18 cellular contexts compared by ENCODE assay signal in the genomic region with DNA sequence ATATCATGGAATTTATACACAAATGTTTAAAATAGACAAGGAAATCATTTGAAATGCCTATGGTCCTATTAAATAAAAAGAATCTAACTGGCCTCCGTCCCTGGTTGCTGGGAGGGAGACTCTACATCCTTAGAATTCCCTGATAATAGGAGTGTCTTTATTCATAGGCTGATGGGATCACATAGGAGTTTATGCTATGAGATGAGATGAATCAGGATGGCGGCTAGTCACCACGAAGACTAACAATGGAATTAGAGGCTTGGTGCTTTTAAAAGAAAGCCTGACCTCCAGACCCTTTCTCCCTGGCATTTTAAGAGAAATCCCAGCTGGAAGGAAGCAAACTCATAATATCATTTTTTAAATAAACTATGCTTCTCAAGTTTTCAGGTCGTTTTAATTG.
A peak's percentile ranks its signal among the peaks of the same experiment; 100 is the strongest.
DNase-seq lines count a peak whose midpoint lies in the region; ATAC-seq, FAIRE-seq and TF ChIP-seq lines count a peak whose summit lies in the region.
"Had no signal": no experiment of that assay in that cellular context is flagged by ENCODE, and none has a peak within 500 bp of the region (broad histone marks: within the 10 kb centered on the region; RNA-seq: fewer than 3 reads in every experiment).

No MANE protein-coding gene starts in this region.

- H3K27me3 ChIP-seq in astrocyte (ENCODE audit: insufficient read depth, low read length) (no peaks in the 10 kb centered on the region), SK-N-SH (ENCODE audit: insufficient read depth) (no peaks in the 10 kb centered on the region)

- DNase-seq in HCEC 1CT (peak; percentile 25), astrocyte (ENCODE audit: low read depth) (peak; percentile 48), myocyte (ENCODE audit: low read depth) (peak; percentile 79), NOMO-1 (lab: John Stamatoyannopoulos, UW; ENCODE audit: unreplicated experiment in 2 of 2) (no peak), CD1c-positive myeloid dendritic cell (ENCODE audit: extremely low spot score) (no peak), SK-N-SH (no peak)
- DNase-seq in activated CD4-positive, alpha-beta T cell treated with anti-CD3 and anti-CD28 coated beads for 36 hours: no peak
- DNase-seq: Calu3; CD4-positive, alpha-beta memory T cell; H7; NCI-H187; NCI-H2107; NCI-H510A; NCI-H748 treated with DMSO at 0.1 percent for 48 hours; NK-92 treated with Interleukin-12 subunit alpha and Interleukin-12 subunit beta, amount 100 ng/mL, for 24 hours had no signal

- H3K27ac ChIP-seq in 22Rv1 (peak overlapping the region; percentile 96), astrocyte (ENCODE audit: low read depth, low read length) (no peak overlapping the region), SK-N-SH (ENCODE audit: low read depth in 2 of 2, low read length in 1 of 2) (no peak overlapping the region)

- H3K9me3 ChIP-seq in astrocyte (ENCODE audit: insufficient read depth, low read depth, low read length) (no peaks in the 10 kb centered on the region), SK-N-SH (no peaks in the 10 kb centered on the region)

- no peaks in the 10 kb centered on the region for H3K9me2 ChIP-seq in SK-N-SH

- CTCF ChIA-PET in SK-N-SH (lab: Yijun Ruan, JAX): no interaction called here
- CTCF ChIA-PET in activated CD4-positive, alpha-beta T cell treated with anti-CD3 and anti-CD28 coated beads for 36 hours (lab: Charles Lee): interaction anchor here (2.3 kb wide), 1 partner anchor 18 kb away, joined by 12 read pairs; no protein-coding TSS in a partner anchor

- ATAC-seq in activated CD4-positive, alpha-beta T cell treated with anti-CD3 and anti-CD28 coated beads for 36 hours: no peak
- ATAC-seq: Right ventricle myocardium inferior had no signal

- peaks cover 3% of the 10 kb centered on the region for H3F3A ChIP-seq in SK-N-SH (replicated peaks; ENCODE audit: insufficient read depth)

- H3K4me1 ChIP-seq in astrocyte (ENCODE audit: insufficient read depth, low read length) (no peaks in the 10 kb centered on the region), SK-N-SH (ENCODE audit: control insufficient read depth in 1 of 2, insufficient read depth in 2 of 2, low read depth in 1 of 2, low read length in 1 of 2) (no peaks in the 10 kb centered on the region)

- no peaks in the 10 kb centered on the region for H3K9me3 Mint-ChIP-seq in astrocyte (ENCODE audit: unreplicated experiment)
- no peaks in the 10 kb centered on the region for H3K9me3 Mint-ChIP-seq in activated CD4-positive, alpha-beta T cell treated with anti-CD3 and anti-CD28 coated beads for 36 hours (ENCODE audit: low read depth)
- H3K9me3 Mint-ChIP-seq: CD4-positive, alpha-beta memory T cell had no signal

- H3K4me1 Mint-ChIP-seq in astrocyte (ENCODE audit: low read depth, unreplicated experiment): peaks cover 10% of the 10 kb centered on the region
- no peaks in the 10 kb centered on the region for H3K4me1 Mint-ChIP-seq in activated CD4-positive, alpha-beta T cell treated with anti-CD3 and anti-CD28 coated beads for 36 hours

- intact Hi-C loops in activated CD4-positive, alpha-beta T cell treated with anti-CD3 and anti-CD28 coated beads for 36 hours (cut with DNase I, micrococcal nuclease): no loop called here

- H3K9ac ChIP-seq in astrocyte (ENCODE audit: low read length) (no peak overlapping the region), SK-N-SH (no peak overlapping the region)

- H2AFZ ChIP-seq in astrocyte (ENCODE audit: low read depth, low read length) (no peak overlapping the region), SK-N-SH (ENCODE audit: low read depth) (no peak overlapping the region)

- H3K79me2 ChIP-seq in astrocyte (ENCODE audit: insufficient read depth, low read length) (no peaks in the 10 kb centered on the region), SK-N-SH (ENCODE audit: insufficient read depth) (no peaks in the 10 kb centered on the region)

- no peak overlapping the region for H3K4me3 Mint-ChIP-seq in astrocyte (ENCODE audit: unreplicated experiment)
- H3K4me3 Mint-ChIP-seq in activated CD4-positive, alpha-beta T cell treated with anti-CD3 and anti-CD28 coated beads for 36 hours: no peak overlapping the region
- H3K4me3 Mint-ChIP-seq: CD4-positive, alpha-beta memory T cell had no signal

- H3K4me3 ChIP-seq in astrocyte (ENCODE audit: insufficient read depth, low read depth, low read length): no peak overlapping the region
- H3K4me3 ChIP-seq in SK-N-SH (ENCODE audit: low read depth in 2 of 2, low read length in 1 of 2): no peak overlapping the region

- no peaks in the 10 kb centered on the region for H3K27me3 Mint-ChIP-seq in astrocyte (ENCODE audit: low read depth, unreplicated experiment)
- no peaks in the 10 kb centered on the region for H3K27me3 Mint-ChIP-seq in activated CD4-positive, alpha-beta T cell treated with anti-CD3 and anti-CD28 coated beads for 36 hours
- H3K27me3 Mint-ChIP-seq: CD4-positive, alpha-beta memory T cell had no signal

- peak; percentile 73 for FAIRE-seq in astrocyte (lab: Jason Lieb, UNC)
- FAIRE-seq: RCC 7860 had no signal

- peaks cover 17% of the 10 kb centered on the region for H3K36me3 Mint-ChIP-seq in astrocyte (ENCODE audit: low read depth, unreplicated experiment)
- H3K36me3 Mint-ChIP-seq in activated CD4-positive, alpha-beta T cell treated with anti-CD3 and anti-CD28 coated beads for 36 hours (ENCODE audit: low read depth): peaks cover 29% of the 10 kb centered on the region

- peaks cover 18% of the 10 kb centered on the region for H4K20me1 ChIP-seq in astrocyte (ENCODE audit: insufficient read depth, low read length)
- H4K20me1 ChIP-seq in SK-N-SH (ENCODE audit: insufficient read depth): no peaks in the 10 kb centered on the region

- TF ChIP-seq EP300 in SK-N-SH (IDR thresholded peaks at IDR 0.05; ENCODE audit: borderline replicate concordance in 1 of 2, low read depth in 1 of 2, low read length in 1 of 2): no peak

- no peak overlapping the region for H3K4me2 ChIP-seq in astrocyte (ENCODE audit: low read length)
- no peak overlapping the region for H3K4me2 ChIP-seq in SK-N-SH

- WGBS in SK-N-SH (ENCODE audit: low lambda C conversion rate): 82% methylated on average over 4 of the region's 4 CpGs

- POLR2A ChIA-PET in SK-N-SH (lab: Yijun Ruan, JAX): no interaction called here
- POLR2A ChIA-PET in activated CD4-positive, alpha-beta T cell treated with anti-CD3 and anti-CD28 coated beads for 36 hours (lab: Charles Lee): no interaction called here

- H3K27ac Mint-ChIP-seq in astrocyte (ENCODE audit: unreplicated experiment): no peak overlapping the region
- H3K27ac Mint-ChIP-seq in activated CD4-positive, alpha-beta T cell treated with anti-CD3 and anti-CD28 coated beads for 36 hours: no peak overlapping the region
- H3K27ac Mint-ChIP-seq: CD4-positive, alpha-beta memory T cell had no signal

- TF ChIP-seq CTCF in 22Rv1 (IDR thresholded peaks at IDR 0.05) (no peak), astrocyte (IDR thresholded peaks at IDR 0.05; ENCODE audit: insufficient read depth, low read depth, low read length) (no peak), SK-N-SH (IDR thresholded peaks at IDR 0.05) (no peak)

- TF ChIP-seq RAD21 in SK-N-SH (IDR thresholded peaks at IDR 0.05; ENCODE audit: low read length): no peak

- peaks cover 55% of the 10 kb centered on the region for H3K36me3 ChIP-seq in astrocyte (ENCODE audit: insufficient read depth, low read length)
- H3K36me3 ChIP-seq in SK-N-SH (replicated peaks in 1 of 2; ENCODE audit: control insufficient read depth in 1 of 2, insufficient read depth in 2 of 2, low read length in 1 of 2): peaks cover 17 to 29% of the 10 kb centered on the region in 2 experiments

TF ChIP-seq in SK-N-SH, 30 proteins besides CTCF, POLR2A, EP300 and RAD21 (continues in another document):
- TF ChIP-seq FOSL2 (IDR thresholded peaks at IDR 0.05; ENCODE audit: borderline replicate concordance, low read depth): no peak
- TF ChIP-seq MXI1 (IDR thresholded peaks at IDR 0.05; ENCODE audit: low read depth, low read length): no peak
- TF ChIP-seq, protein P1, sequence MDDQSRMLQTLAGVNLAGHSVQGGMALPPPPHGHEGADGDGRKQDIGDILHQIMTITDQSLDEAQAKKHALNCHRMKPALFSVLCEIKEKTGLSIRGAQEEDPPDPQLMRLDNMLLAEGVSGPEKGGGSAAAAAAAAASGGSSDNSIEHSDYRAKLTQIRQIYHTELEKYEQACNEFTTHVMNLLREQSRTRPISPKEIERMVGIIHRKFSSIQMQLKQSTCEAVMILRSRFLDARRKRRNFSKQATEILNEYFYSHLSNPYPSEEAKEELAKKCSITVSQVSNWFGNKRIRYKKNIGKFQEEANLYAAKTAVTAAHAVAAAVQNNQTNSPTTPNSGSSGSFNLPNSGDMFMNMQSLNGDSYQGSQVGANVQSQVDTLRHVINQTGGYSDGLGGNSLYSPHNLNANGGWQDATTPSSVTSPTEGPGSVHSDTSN (IDR thresholded peaks at IDR 0.05): no peak
- TF ChIP-seq RCOR1 (IDR thresholded peaks at IDR 0.05; ENCODE audit: low read length): no peak
- TF ChIP-seq TEAD4 (IDR thresholded peaks at IDR 0.05; ENCODE audit: borderline replicate concordance, insufficient read depth): no peak
- TF ChIP-seq SMC3 (IDR thresholded peaks at IDR 0.05; ENCODE audit: low read depth, low read length): no peak
- TF ChIP-seq, protein P2, sequence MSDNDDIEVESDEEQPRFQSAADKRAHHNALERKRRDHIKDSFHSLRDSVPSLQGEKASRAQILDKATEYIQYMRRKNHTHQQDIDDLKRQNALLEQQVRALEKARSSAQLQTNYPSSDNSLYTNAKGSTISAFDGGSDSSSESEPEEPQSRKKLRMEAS (IDR thresholded peaks at IDR 0.05; ENCODE audit: low read depth): no peak
- no peak for TF ChIP-seq RFX5 (IDR thresholded peaks at IDR 0.05; ENCODE audit: low read length)
- TF ChIP-seq SIN3A (IDR thresholded peaks at IDR 0.05; ENCODE audit: borderline replicate concordance, low read depth, low read length): no peak
- TF ChIP-seq MEF2A (IDR thresholded peaks at IDR 0.05; ENCODE audit: borderline replicate concordance, low read depth): no peak
- TF ChIP-seq GATA2 (CRISPR knock-in tag; IDR thresholded peaks at IDR 0.05): no peak
- no peak for TF ChIP-seq RXRA (IDR thresholded peaks at IDR 0.05; ENCODE audit: borderline replicate concordance, low read depth)
- TF ChIP-seq TCF12 (IDR thresholded peaks at IDR 0.05): no peak
- no peak for TF ChIP-seq FOXJ3 (CRISPR knock-in tag; IDR thresholded peaks at IDR 0.05)
- no peak for TF ChIP-seq JUND (IDR thresholded peaks at IDR 0.05)
- TF ChIP-seq YY1 (IDR thresholded peaks at IDR 0.05; ENCODE audit: low read depth): no peak

Comparison
In these comparisons a context has a peak if more than half of its experiments do, and no peak if none do; other contexts are left out.
1. DNase-seq: peak in HCEC 1CT (single experiment), astrocyte (single experiment) and myocyte (single experiment); none in NOMO-1 (0 of 2), CD1c-positive myeloid dendritic cell (single experiment), SK-N-SH (single experiment) and activated CD4-positive, alpha-beta T cell treated with anti-CD3 and anti-CD28 coated beads for 36 hours (single experiment).